10 cellular contexts compared by ENCODE assay signal in genomic region chr2:290090-290722, GRCh38. TPM values are rescaled to one million over a fixed set of nuclear protein-coding genes. Genes with fewer than 3 reads are reported as not detected.
A peak's percentile ranks its signal among the peaks of the same experiment; 100 is the strongest.
DNase-seq lines count a peak whose midpoint lies in the region; ATAC-seq and TF ChIP-seq lines count a peak whose summit lies in the region.
"Had no signal": no experiment of that assay in that cellular context is flagged by ENCODE, and none has a peak within 500 bp of the region (broad histone marks: within the 10 kb centered on the region; RNA-seq: fewer than 3 reads in every experiment).

No MANE protein-coding gene starts in this region.

- H3K4me3 Mint-ChIP-seq in activated naive CD4-positive, alpha-beta T cell treated with anti-CD3 and anti-CD28 coated beads, Interleukin-2, amount 10 ng/mL, durations not matched to agents 7 days and 5 days = peak overlapping the region; percentile 67
- peak overlapping the region; percentile 80 for H3K4me3 Mint-ChIP-seq in nephron progenitor cell

- CTCF ChIA-PET in activated naive CD4-positive, alpha-beta T cell treated with anti-CD3 and anti-CD28 coated beads, Interleukin-2, amount 10 ng/mL, durations not matched to agents 7 days and 5 days (lab: Charles Lee) = interaction anchor here (0.9 to 1.8 kb wide), 5 partner anchors 35 to 271 kb away, joined by 3 to 10 read pairs (median 3); no protein-coding TSS in a partner anchor

- ATAC-seq in foreskin keratinocyte = peak; percentile 72
- ATAC-seq in GM21367 (IDR thresholded peaks at IDR 0.05; ENCODE audit: unreplicated experiment) = no peak

- H3K36me3 Mint-ChIP-seq in activated naive CD4-positive, alpha-beta T cell treated with anti-CD3 and anti-CD28 coated beads, Interleukin-2, amount 10 ng/mL, durations not matched to agents 7 days and 5 days = no peaks in the 10 kb centered on the region
- no peaks in the 10 kb centered on the region for H3K36me3 Mint-ChIP-seq in nephron progenitor cell (ENCODE audit: low read depth)

- H3K9me3 ChIP-seq in tibial artery = no peaks in the 10 kb centered on the region

- H3K27ac Mint-ChIP-seq in activated naive CD4-positive, alpha-beta T cell treated with anti-CD3 and anti-CD28 coated beads, Interleukin-2, amount 10 ng/mL, durations not matched to agents 7 days and 5 days = no peak overlapping the region
- no peak overlapping the region for H3K27ac Mint-ChIP-seq in nephron progenitor cell

- H3K27ac ChIP-seq in foreskin keratinocyte (no peak overlapping the region), tibial artery (peak overlapping the region; percentile 68 to 83)

- TF ChIP-seq CTCF in foreskin keratinocyte (conservative IDR thresholded peaks at IDR 0.05) (peak; percentile 75), nephron progenitor cell (IDR thresholded peaks at IDR 0.05) (peak; percentile 61), tibial artery (IDR thresholded peaks at IDR 0.05) (peak; percentile 77 to 78)

- peaks cover 6% of the 10 kb centered on the region for H3K4me1 Mint-ChIP-seq in activated naive CD4-positive, alpha-beta T cell treated with anti-CD3 and anti-CD28 coated beads, Interleukin-2, amount 10 ng/mL, durations not matched to agents 7 days and 5 days
- H3K4me1 Mint-ChIP-seq in nephron progenitor cell = peaks cover 17% of the 10 kb centered on the region

- intact Hi-C loops in tibial artery (cut with DNase I; ENCODE audit: low total_unique reads) = loop anchor here (1.0 to 10.0 kb wide), 2 partner anchors 118 to 345 kb away; no protein-coding TSS in a partner anchor

- H3K27me3 ChIP-seq in foreskin keratinocyte = peaks cover 53% of the 10 kb centered on the region
- H3K27me3 ChIP-seq in tibial artery = peaks cover 0 to 35% of the 10 kb centered on the region in 2 donors

- DNase-seq in NCI-H1436 (lab: John Stamatoyannopoulos, UW) (peak; percentile 44), NCI-H1436 treated with DMSO at 0.1 percent for 48 hours (lab: John Stamatoyannopoulos, UW) (no peak), NCI-H748 treated with DMSO at 0.1 percent for 48 hours (lab: John Stamatoyannopoulos, UW) (peak; percentile 45), foreskin keratinocyte (peak; percentile 18 to 50), nephron progenitor cell (peak; percentile 73), tibial artery (peak; percentile 72 to 87)
- peak; percentile 70 for DNase-seq in activated naive CD4-positive, alpha-beta T cell treated with anti-CD3 and anti-CD28 coated beads, Interleukin-2, amount 10 ng/mL, durations not matched to agents 7 days and 5 days
- DNase-seq: DND-41 had no signal

- no peaks in the 10 kb centered on the region for H3K9me3 Mint-ChIP-seq in activated naive CD4-positive, alpha-beta T cell treated with anti-CD3 and anti-CD28 coated beads, Interleukin-2, amount 10 ng/mL, durations not matched to agents 7 days and 5 days
- H3K9me3 Mint-ChIP-seq in nephron progenitor cell = no peaks in the 10 kb centered on the region

- H3K4me1 ChIP-seq in foreskin keratinocyte = no peaks in the 10 kb centered on the region
- peaks cover 0 to 43% (median 33%) of the 10 kb centered on the region in 4 donors for H3K4me1 ChIP-seq in tibial artery

- H3K27me3 Mint-ChIP-seq in activated naive CD4-positive, alpha-beta T cell treated with anti-CD3 and anti-CD28 coated beads, Interleukin-2, amount 10 ng/mL, durations not matched to agents 7 days and 5 days = peaks cover 77% of the 10 kb centered on the region
- peaks cover 77% of the 10 kb centered on the region for H3K27me3 Mint-ChIP-seq in nephron progenitor cell (ENCODE audit: low read depth, poor library complexity)

- H3K4me3 ChIP-seq in tibial artery = peak overlapping the region; percentile 55 to 62

- no peaks in the 10 kb centered on the region for H3K36me3 ChIP-seq in tibial artery

RNA-seq across cellular contexts. Expression of gene ALKAL2, which starts 2.3 kb away (rescaled TPM):
- total RNA-seq in foreskin keratinocyte = not detected in 2 replicates
- polyA plus RNA-seq in foreskin keratinocyte = not detected in 2 replicates
- total RNA-seq: mononuclear cell had no signal

RNA-seq across cellular contexts. Expression of gene ACP1, which starts 25.5 kb away (rescaled TPM):
- 89.2 and 91.8 TPM in 2 replicates for total RNA-seq in foreskin keratinocyte
- 99.4 and 102 TPM in 2 replicates for polyA plus RNA-seq in foreskin keratinocyte

RNA-seq across cellular contexts. Expression of gene SH3YL1, which starts 26.4 kb away (rescaled TPM):
- 31.2 and 34.0 TPM in 2 replicates for total RNA-seq in foreskin keratinocyte
- polyA plus RNA-seq in foreskin keratinocyte = 21.9 and 26.1 TPM in 2 replicates
